1 cellular context compared by ENCODE assay signal in the genomic region with DNA sequence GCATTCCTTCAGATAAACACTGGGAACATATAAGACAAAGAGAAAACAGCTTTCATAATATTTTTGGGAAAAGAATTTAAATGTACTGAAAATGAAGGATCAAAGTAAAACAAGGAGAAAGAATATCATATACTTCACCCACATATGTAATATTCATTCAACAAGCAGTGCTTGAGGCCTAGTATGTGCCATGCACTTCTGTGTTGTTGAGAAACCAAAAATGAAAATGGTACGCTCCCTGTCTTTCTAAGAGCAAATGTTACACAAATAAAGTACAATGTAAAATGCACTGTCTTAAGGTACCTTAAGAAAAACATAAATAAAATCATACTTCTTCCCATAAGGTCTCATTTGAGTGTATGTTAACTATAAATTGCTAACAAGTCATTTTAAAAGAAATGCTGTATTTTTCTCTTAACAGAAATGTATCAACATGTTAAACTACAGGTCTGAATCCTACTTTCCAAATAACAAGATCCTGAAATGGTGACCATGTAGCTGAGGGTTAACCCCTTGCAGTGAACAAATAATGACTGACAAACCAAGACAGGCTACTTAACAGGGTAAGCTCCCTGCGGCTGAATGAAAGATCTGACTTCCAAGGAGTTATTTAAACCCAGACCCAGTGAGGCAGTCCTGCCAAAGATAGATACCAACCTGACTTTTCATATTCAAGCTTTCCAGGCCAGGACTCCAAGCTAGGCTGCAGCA.
TF ChIP-seq lines count a peak whose summit lies in the region.

No MANE protein-coding gene starts in this region.

TF ChIP-seq in H1, 55 proteins besides CTCF, POLR2A, EP300 and RAD21 (continued from another document):
- TF ChIP-seq ATF3 (IDR thresholded peaks at IDR 0.05; ENCODE audit: insufficient read depth, low read depth, low read length) (no peak), KDM1A (IDR thresholded peaks at IDR 0.05; ENCODE audit: borderline replicate concordance, low read length) (no peak), KDM4A (IDR thresholded peaks at IDR 0.05; ENCODE audit: low read depth, low read length, severe bottlenecking) (no peak), MAX (IDR thresholded peaks at IDR 0.05) (no peak), SRF (IDR thresholded peaks at IDR 0.05; ENCODE audit: low read depth, low read length) (no peak), SIRT6 (IDR thresholded peaks at IDR 0.05; ENCODE audit: low read length) (no peak), SP1 (IDR thresholded peaks at IDR 0.05; ENCODE audit: low read depth, low read length) (no peak)
- TF ChIP-seq, protein P1, sequence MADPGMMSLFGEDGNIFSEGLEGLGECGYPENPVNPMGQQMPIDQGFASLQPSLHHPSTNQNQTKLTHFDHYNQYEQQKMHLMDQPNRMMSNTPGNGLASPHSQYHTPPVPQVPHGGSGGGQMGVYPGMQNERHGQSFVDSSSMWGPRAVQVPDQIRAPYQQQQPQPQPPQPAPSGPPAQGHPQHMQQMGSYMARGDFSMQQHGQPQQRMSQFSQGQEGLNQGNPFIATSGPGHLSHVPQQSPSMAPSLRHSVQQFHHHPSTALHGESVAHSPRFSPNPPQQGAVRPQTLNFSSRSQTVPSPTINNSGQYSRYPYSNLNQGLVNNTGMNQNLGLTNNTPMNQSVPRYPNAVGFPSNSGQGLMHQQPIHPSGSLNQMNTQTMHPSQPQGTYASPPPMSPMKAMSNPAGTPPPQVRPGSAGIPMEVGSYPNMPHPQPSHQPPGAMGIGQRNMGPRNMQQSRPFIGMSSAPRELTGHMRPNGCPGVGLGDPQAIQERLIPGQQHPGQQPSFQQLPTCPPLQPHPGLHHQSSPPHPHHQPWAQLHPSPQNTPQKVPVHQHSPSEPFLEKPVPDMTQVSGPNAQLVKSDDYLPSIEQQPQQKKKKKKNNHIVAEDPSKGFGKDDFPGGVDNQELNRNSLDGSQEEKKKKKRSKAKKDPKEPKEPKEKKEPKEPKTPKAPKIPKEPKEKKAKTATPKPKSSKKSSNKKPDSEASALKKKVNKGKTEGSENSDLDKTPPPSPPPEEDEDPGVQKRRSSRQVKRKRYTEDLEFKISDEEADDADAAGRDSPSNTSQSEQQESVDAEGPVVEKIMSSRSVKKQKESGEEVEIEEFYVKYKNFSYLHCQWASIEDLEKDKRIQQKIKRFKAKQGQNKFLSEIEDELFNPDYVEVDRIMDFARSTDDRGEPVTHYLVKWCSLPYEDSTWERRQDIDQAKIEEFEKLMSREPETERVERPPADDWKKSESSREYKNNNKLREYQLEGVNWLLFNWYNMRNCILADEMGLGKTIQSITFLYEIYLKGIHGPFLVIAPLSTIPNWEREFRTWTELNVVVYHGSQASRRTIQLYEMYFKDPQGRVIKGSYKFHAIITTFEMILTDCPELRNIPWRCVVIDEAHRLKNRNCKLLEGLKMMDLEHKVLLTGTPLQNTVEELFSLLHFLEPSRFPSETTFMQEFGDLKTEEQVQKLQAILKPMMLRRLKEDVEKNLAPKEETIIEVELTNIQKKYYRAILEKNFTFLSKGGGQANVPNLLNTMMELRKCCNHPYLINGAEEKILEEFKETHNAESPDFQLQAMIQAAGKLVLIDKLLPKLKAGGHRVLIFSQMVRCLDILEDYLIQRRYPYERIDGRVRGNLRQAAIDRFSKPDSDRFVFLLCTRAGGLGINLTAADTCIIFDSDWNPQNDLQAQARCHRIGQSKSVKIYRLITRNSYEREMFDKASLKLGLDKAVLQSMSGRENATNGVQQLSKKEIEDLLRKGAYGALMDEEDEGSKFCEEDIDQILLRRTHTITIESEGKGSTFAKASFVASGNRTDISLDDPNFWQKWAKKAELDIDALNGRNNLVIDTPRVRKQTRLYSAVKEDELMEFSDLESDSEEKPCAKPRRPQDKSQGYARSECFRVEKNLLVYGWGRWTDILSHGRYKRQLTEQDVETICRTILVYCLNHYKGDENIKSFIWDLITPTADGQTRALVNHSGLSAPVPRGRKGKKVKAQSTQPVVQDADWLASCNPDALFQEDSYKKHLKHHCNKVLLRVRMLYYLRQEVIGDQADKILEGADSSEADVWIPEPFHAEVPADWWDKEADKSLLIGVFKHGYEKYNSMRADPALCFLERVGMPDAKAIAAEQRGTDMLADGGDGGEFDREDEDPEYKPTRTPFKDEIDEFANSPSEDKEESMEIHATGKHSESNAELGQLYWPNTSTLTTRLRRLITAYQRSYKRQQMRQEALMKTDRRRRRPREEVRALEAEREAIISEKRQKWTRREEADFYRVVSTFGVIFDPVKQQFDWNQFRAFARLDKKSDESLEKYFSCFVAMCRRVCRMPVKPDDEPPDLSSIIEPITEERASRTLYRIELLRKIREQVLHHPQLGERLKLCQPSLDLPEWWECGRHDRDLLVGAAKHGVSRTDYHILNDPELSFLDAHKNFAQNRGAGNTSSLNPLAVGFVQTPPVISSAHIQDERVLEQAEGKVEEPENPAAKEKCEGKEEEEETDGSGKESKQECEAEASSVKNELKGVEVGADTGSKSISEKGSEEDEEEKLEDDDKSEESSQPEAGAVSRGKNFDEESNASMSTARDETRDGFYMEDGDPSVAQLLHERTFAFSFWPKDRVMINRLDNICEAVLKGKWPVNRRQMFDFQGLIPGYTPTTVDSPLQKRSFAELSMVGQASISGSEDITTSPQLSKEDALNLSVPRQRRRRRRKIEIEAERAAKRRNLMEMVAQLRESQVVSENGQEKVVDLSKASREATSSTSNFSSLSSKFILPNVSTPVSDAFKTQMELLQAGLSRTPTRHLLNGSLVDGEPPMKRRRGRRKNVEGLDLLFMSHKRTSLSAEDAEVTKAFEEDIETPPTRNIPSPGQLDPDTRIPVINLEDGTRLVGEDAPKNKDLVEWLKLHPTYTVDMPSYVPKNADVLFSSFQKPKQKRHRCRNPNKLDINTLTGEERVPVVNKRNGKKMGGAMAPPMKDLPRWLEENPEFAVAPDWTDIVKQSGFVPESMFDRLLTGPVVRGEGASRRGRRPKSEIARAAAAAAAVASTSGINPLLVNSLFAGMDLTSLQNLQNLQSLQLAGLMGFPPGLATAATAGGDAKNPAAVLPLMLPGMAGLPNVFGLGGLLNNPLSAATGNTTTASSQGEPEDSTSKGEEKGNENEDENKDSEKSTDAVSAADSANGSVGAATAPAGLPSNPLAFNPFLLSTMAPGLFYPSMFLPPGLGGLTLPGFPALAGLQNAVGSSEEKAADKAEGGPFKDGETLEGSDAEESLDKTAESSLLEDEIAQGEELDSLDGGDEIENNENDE (IDR thresholded peaks at IDR 0.05; ENCODE audit: insufficient replicate concordance, low read length): no peak
